ENCODE assay signal across 8 cellular contexts in genomic region chr4:112145820-112146813, GRCh38. TPM values are rescaled to one million over a fixed set of nuclear protein-coding genes. Genes with fewer than 3 reads are reported as not detected.
DNase-seq lines count a peak whose midpoint lies in the region; ATAC-seq, FAIRE-seq and TF ChIP-seq lines count a peak whose summit lies in the region.

No MANE protein-coding gene starts in this region.

- peak overlapping the region; percentile 82 for H3K27ac ChIP-seq in VCaP

- no peaks in the 10 kb centered on the region for H3K27me3 ChIP-seq in bronchial epithelial cell (ENCODE audit: control insufficient read depth, insufficient read depth, low read length)

- DNase-seq in GM04503 (ENCODE audit: low read depth) (peak; percentile 9), HuH-7.5 (ENCODE audit: low spot score) (peak; percentile 22), bronchial epithelial cell (ENCODE audit: low read depth) (peak; percentile 58), islet precursor cell (peak; percentile 75), cerebellar nuclear complex (lab: John Stamatoyannopoulos, UW) (no peak)
- peak; percentile 28 to 56 for DNase-seq in stimulated activated CD4-positive, alpha-beta T cell treated with anti-CD3 and anti-CD28 coated beads, Interleukin-15, amount 100 ng/mL, for 1 hour (ENCODE audit: low read depth in 1 of 2, low spot score in 1 of 2)

- H3K4me3 ChIP-seq in bronchial epithelial cell (ENCODE audit: low read depth, low read length) = peak overlapping the region; percentile 86

- no peak for FAIRE-seq in bronchial epithelial cell (lab: Jason Lieb, UNC)

- peak; percentile 40 for ATAC-seq in GM21619 (IDR thresholded peaks at IDR 0.05; ENCODE audit: unreplicated experiment)

- peak; percentile 40 for TF ChIP-seq CTCF in VCaP (conservative IDR thresholded peaks at IDR 0.05)
- peak; percentile 19 for TF ChIP-seq CTCF in bronchial epithelial cell (IDR thresholded peaks at IDR 0.05; ENCODE audit: insufficient read depth, low read length, severe bottlenecking)

- no peaks in the 10 kb centered on the region for H3K36me3 ChIP-seq in bronchial epithelial cell (ENCODE audit: control insufficient read depth, insufficient read depth, low read length)

RNA-seq across cellular contexts. Expression of gene FAM241A, which starts 0.9 kb away (rescaled TPM):
- 2.4 and 4.6 TPM in 2 replicates for total RNA-seq in bronchial epithelial cell

Comparison
In these comparisons a context has a peak if more than half of its experiments do, and no peak if none do; other contexts are left out.
1. DNase-seq: peak in GM04503 (single experiment), HuH-7.5 (single experiment), bronchial epithelial cell (single experiment), islet precursor cell (single experiment) and stimulated activated CD4-positive, alpha-beta T cell treated with anti-CD3 and anti-CD28 coated beads, Interleukin-15, amount 100 ng/mL, for 1 hour (2 of 2); none in cerebellar nuclear complex (0 of 2).